In genomic region chr16:79658301-79659001, GRCh38 we compare ENCODE assay signal across 9 cellular contexts. TPM values are rescaled to one million over a fixed set of nuclear protein-coding genes. Genes with fewer than 3 reads are reported as not detected.
DNase-seq lines count a peak whose midpoint lies in the region; ATAC-seq and TF ChIP-seq lines count a peak whose summit lies in the region.
"Had no signal": no experiment of that assay in that cellular context is flagged by ENCODE, and none has a peak within 500 bp of the region (broad histone marks: within the 10 kb centered on the region; RNA-seq: fewer than 3 reads in every experiment).

No MANE protein-coding gene starts in this region.

- no peak overlapping the region for H3K27ac ChIP-seq in thyroid gland

- H3K36me3 ChIP-seq in thyroid gland = no peaks in the 10 kb centered on the region

- DNase-seq in DMS53 (lab: John Stamatoyannopoulos, UW) (peak; percentile 79), NCI-H226 (peak; percentile 66), cerebellum (ENCODE audit: low spot score) (peak; percentile 54), non-pigmented ciliary epithelial cell (ENCODE audit: low read depth) (peak; percentile 65), NCI-H526 treated with DMSO at 0.1 percent for 48 hours (lab: John Stamatoyannopoulos, UW) (no peak), left lobe of liver (ENCODE audit: low spot score) (no peak), thyroid gland (no peak)
- no peak for DNase-seq in activated naive CD8-positive, alpha-beta T cell treated with anti-CD3 and anti-CD28 coated beads, Interleukin-2, amount 50 U/mL, for 24 hours
- DNase-seq: GF-D8 had no signal

- no peak for TF ChIP-seq POLR2A in thyroid gland (IDR thresholded peaks at IDR 0.05)

- no peak overlapping the region for H3K27ac Mint-ChIP-seq in activated naive CD8-positive, alpha-beta T cell treated with anti-CD3 and anti-CD28 coated beads, Interleukin-2, amount 50 U/mL, for 24 hours

- intact Hi-C loops in thyroid gland (cut with DNase I) = loop anchor here (10.0 kb wide), 1 partner anchor 56 kb away; no protein-coding TSS in a partner anchor

- no peaks in the 10 kb centered on the region for H3K36me3 Mint-ChIP-seq in activated naive CD8-positive, alpha-beta T cell treated with anti-CD3 and anti-CD28 coated beads, Interleukin-2, amount 50 U/mL, for 24 hours (ENCODE audit: low read depth)

- H3K4me3 ChIP-seq in thyroid gland (replicated peaks in 1 of 3) = no peak overlapping the region

- no peaks in the 10 kb centered on the region for H3K27me3 ChIP-seq in thyroid gland

- no peak for TF ChIP-seq CTCF in thyroid gland (IDR thresholded peaks at IDR 0.05)

- peaks cover 5% of the 10 kb centered on the region for H3K27me3 Mint-ChIP-seq in activated naive CD8-positive, alpha-beta T cell treated with anti-CD3 and anti-CD28 coated beads, Interleukin-2, amount 50 U/mL, for 24 hours

- H3K9me3 Mint-ChIP-seq in activated naive CD8-positive, alpha-beta T cell treated with anti-CD3 and anti-CD28 coated beads, Interleukin-2, amount 50 U/mL, for 24 hours = no peaks in the 10 kb centered on the region

- no peaks in the 10 kb centered on the region for H3K4me1 Mint-ChIP-seq in activated naive CD8-positive, alpha-beta T cell treated with anti-CD3 and anti-CD28 coated beads, Interleukin-2, amount 50 U/mL, for 24 hours

- H3K9me3 ChIP-seq in thyroid gland = no peaks in the 10 kb centered on the region

- peaks cover 2 to 15% of the 10 kb centered on the region in 2 donors for H3K4me1 ChIP-seq in thyroid gland

- no peak overlapping the region for H3K4me3 Mint-ChIP-seq in activated naive CD8-positive, alpha-beta T cell treated with anti-CD3 and anti-CD28 coated beads, Interleukin-2, amount 50 U/mL, for 24 hours

- no peak for ATAC-seq in activated naive CD8-positive, alpha-beta T cell treated with anti-CD3 and anti-CD28 coated beads, Interleukin-2, amount 50 U/mL, for 24 hours
- ATAC-seq in left lobe of liver = no peak

- WGBS in thyroid gland, 2 donors = 94% methylated on average over 22 of the region's 22 CpGs

RNA-seq across cellular contexts. Expression of gene MAF, which starts 57.9 kb away (rescaled TPM):
- total RNA-seq in cerebellum (9.0 TPM), left lobe of liver (44.0 TPM), thyroid gland (100 to 1,000 TPM in 1 of 4 donors, 10 to 100 TPM in 3; 59.7 to 158 (median 67.1) TPM)

Comparison
In these comparisons a context has a peak if more than half of its experiments do, and no peak if none do; other contexts are left out.
1. DNase-seq: peak in DMS53 (single experiment), NCI-H226 (single experiment), cerebellum (single experiment) and non-pigmented ciliary epithelial cell (single experiment); none in NCI-H526 treated with DMSO at 0.1 percent for 48 hours (single experiment), activated naive CD8-positive, alpha-beta T cell treated with anti-CD3 and anti-CD28 coated beads, Interleukin-2, amount 50 U/mL, for 24 hours (single experiment), left lobe of liver (single experiment) and thyroid gland (0 of 2).